ENCODE assay signal across 11 cellular contexts in the genomic region with DNA sequence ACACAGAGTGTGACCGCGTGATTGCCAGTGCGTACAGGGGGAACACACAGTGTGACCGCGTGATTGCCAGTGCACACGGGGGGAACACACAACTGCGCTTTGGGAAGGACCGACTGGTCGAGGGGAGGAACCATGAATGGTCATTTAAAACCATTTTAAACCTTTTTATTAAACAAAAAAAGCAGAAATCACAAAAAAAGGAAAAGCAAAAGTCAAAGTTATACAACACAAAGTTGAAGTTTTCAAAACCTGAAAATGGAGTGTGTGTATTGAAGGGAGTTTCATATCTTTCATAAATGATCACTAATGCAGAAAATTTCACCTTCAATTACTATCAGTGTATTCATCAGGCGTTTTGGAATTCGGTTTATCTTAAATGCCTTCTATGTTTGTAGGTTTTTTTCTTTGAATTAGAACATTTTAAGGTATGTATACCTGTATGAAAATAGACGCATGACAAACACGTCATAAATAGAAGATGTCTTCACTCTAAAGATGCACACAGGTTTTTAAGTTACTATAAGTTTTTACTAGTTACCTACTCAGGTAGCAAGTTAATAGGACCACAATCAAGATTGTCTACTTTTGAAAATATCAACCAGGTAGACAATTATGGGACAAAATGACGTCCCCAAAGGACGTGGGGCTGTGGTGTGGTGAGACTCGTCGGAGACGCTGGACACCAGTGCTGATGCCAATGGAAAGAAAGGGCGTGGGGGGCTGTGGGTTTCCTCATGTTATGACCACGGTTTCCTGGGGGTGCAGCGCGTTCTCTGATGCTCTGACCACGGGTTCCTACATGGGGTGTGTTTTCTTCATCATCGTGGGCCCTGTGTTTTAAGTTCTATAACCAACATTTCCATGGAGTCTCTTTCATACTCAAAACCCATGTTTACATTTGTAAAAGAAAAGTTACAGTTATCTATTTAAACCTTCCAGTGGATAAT.
DNase-seq lines count a peak whose midpoint lies in the region; ATAC-seq and TF ChIP-seq lines count a peak whose summit lies in the region.
"Had no signal": no experiment of that assay in that cellular context is flagged by ENCODE, and none has a peak within 500 bp of the region (broad histone marks: within the 10 kb centered on the region; RNA-seq: fewer than 3 reads in every experiment).

No MANE protein-coding gene starts in this region.

- no peaks in the 10 kb centered on the region for H3K4me1 ChIP-seq in CD4-positive, CD25-positive, alpha-beta regulatory T cell (ENCODE audit: control insufficient read depth, insufficient read depth, low read length, poor library complexity, severe bottlenecking)
- peaks cover 12% of the 10 kb centered on the region for H3K4me1 ChIP-seq in Loucy (ENCODE audit: insufficient read depth, low read length, poor library complexity, severe bottlenecking)
- H3K4me1 ChIP-seq: neural progenitor cell had no signal

- H4K20me1 ChIP-seq in Loucy (ENCODE audit: insufficient read depth, low read length, poor library complexity, severe bottlenecking): no peaks in the 10 kb centered on the region

- H3K36me3 ChIP-seq in CD4-positive, CD25-positive, alpha-beta regulatory T cell (ENCODE audit: control insufficient read depth, insufficient read depth, low read length): no peaks in the 10 kb centered on the region
- H3K36me3 ChIP-seq in Loucy (ENCODE audit: insufficient read depth, low read length): no peaks in the 10 kb centered on the region
- H3K36me3 ChIP-seq: neural progenitor cell had no signal

- H3K4me3 Mint-ChIP-seq in CD4-positive, CD25-positive, alpha-beta regulatory T cell: no peak overlapping the region
- no peak overlapping the region for H3K4me3 Mint-ChIP-seq in activated naive CD8-positive, alpha-beta T cell treated with anti-CD3 and anti-CD28 coated beads for 36 hours
- no peak overlapping the region for H3K4me3 Mint-ChIP-seq in naive B cell
- H3K4me3 Mint-ChIP-seq: neural progenitor cell had no signal

- peaks cover 0 to 4% of the 10 kb centered on the region in 2 experiments for H3K9me3 ChIP-seq in CD4-positive, CD25-positive, alpha-beta regulatory T cell (ENCODE audit: control insufficient read depth in 2 of 2, low read length in 2 of 2)
- H3K9me3 ChIP-seq in Loucy (ENCODE audit: insufficient read depth, low read depth, low read length): no peaks in the 10 kb centered on the region

- ATAC-seq in CD4-positive, CD25-positive, alpha-beta regulatory T cell (ENCODE audit: low read depth in 2 of 2): no peak
- peak; percentile 35 to 54 for ATAC-seq in naive B cell (ENCODE audit: low read depth in 2 of 2)
- ATAC-seq in HG03039 (IDR thresholded peaks at IDR 0.05; ENCODE audit: unreplicated experiment): no peak
- no peak for ATAC-seq in HG03342 (IDR thresholded peaks at IDR 0.05; ENCODE audit: unreplicated experiment)

- peaks cover 0 to 6% (median 0%) of the 10 kb centered on the region in 7 donors for H3K9me3 Mint-ChIP-seq in CD4-positive, CD25-positive, alpha-beta regulatory T cell
- H3K9me3 Mint-ChIP-seq in activated naive CD8-positive, alpha-beta T cell treated with anti-CD3 and anti-CD28 coated beads for 36 hours: no peaks in the 10 kb centered on the region
- H3K9me3 Mint-ChIP-seq in naive B cell: peaks cover 0 to 1% (median 0%) of the 10 kb centered on the region in 7 donors

- no peaks in the 10 kb centered on the region for H3K36me3 Mint-ChIP-seq in CD4-positive, CD25-positive, alpha-beta regulatory T cell
- no peaks in the 10 kb centered on the region for H3K36me3 Mint-ChIP-seq in activated naive CD8-positive, alpha-beta T cell treated with anti-CD3 and anti-CD28 coated beads for 36 hours
- H3K36me3 Mint-ChIP-seq in naive B cell: no peaks in the 10 kb centered on the region
- H3K36me3 Mint-ChIP-seq: neural progenitor cell had no signal

- H3K27me3 Mint-ChIP-seq in CD4-positive, CD25-positive, alpha-beta regulatory T cell: no peaks in the 10 kb centered on the region
- H3K27me3 Mint-ChIP-seq in activated naive CD8-positive, alpha-beta T cell treated with anti-CD3 and anti-CD28 coated beads for 36 hours: no peaks in the 10 kb centered on the region
- H3K27me3 Mint-ChIP-seq in naive B cell: no peaks in the 10 kb centered on the region

- peak overlapping the region in 2 of 3 donors; percentile 23 to 24 for H3K27ac Mint-ChIP-seq in CD4-positive, CD25-positive, alpha-beta regulatory T cell
- peak overlapping the region; percentile 42 for H3K27ac Mint-ChIP-seq in activated naive CD8-positive, alpha-beta T cell treated with anti-CD3 and anti-CD28 coated beads for 36 hours
- peak overlapping the region; percentile 46 to 93 (median 77) for H3K27ac Mint-ChIP-seq in naive B cell
- H3K27ac Mint-ChIP-seq: neural progenitor cell had no signal

- H3K27me3 ChIP-seq in CD4-positive, CD25-positive, alpha-beta regulatory T cell (ENCODE audit: control insufficient read depth, insufficient read depth, low read length): no peaks in the 10 kb centered on the region
- H3K27me3 ChIP-seq in Loucy (ENCODE audit: insufficient read depth, low read length, poor library complexity, severe bottlenecking): no peaks in the 10 kb centered on the region
- H3K27me3 ChIP-seq: neural progenitor cell had no signal

- no peak overlapping the region for H3K27ac ChIP-seq in CD4-positive, CD25-positive, alpha-beta regulatory T cell (ENCODE audit: insufficient read depth, low read length, poor library complexity, severe bottlenecking)
- H3K27ac ChIP-seq: neural progenitor cell had no signal

- H3F3A ChIP-seq in Loucy (ENCODE audit: low read depth): peaks cover 21% of the 10 kb centered on the region

- no peaks in the 10 kb centered on the region for H3K9me2 ChIP-seq in Loucy (replicated peaks; ENCODE audit: low read depth, low read length)

- no peaks in the 10 kb centered on the region for H3K79me2 ChIP-seq in Loucy (ENCODE audit: insufficient read depth, low read length)

- DNase-seq in CD4-positive, CD25-positive, alpha-beta regulatory T cell: peak in 2 of 3 donors; percentile 14 to 23
- DNase-seq in activated naive CD8-positive, alpha-beta T cell treated with anti-CD3 and anti-CD28 coated beads for 36 hours: peak; percentile 36
- DNase-seq in naive B cell (peak; percentile 47), DMS153 treated with DMSO at 0.1 percent for 48 hours (lab: John Stamatoyannopoulos, UW; ENCODE audit: unreplicated experiment) (no peak), NCI-H524 treated with DMSO at 0.1 percent for 48 hours (lab: John Stamatoyannopoulos, UW) (no peak)
- DNase-seq: Kasumi-1, NCI-H82 had no signal

- H3K4me1 Mint-ChIP-seq in CD4-positive, CD25-positive, alpha-beta regulatory T cell: peaks cover 0 to 12% (median 5%) of the 10 kb centered on the region in 4 donors
- H3K4me1 Mint-ChIP-seq in activated naive CD8-positive, alpha-beta T cell treated with anti-CD3 and anti-CD28 coated beads for 36 hours: peaks cover 10% of the 10 kb centered on the region
- H3K4me1 Mint-ChIP-seq in naive B cell: peaks cover 4 to 18% (median 17%) of the 10 kb centered on the region in 3 donors
- H3K4me1 Mint-ChIP-seq: neural progenitor cell had no signal

- H3K4me3 ChIP-seq in CD4-positive, CD25-positive, alpha-beta regulatory T cell (ENCODE audit: low read depth, low read length): no peak overlapping the region
- no peak overlapping the region for H3K4me3 ChIP-seq in Loucy (ENCODE audit: low read length, poor library complexity, severe bottlenecking)
- H3K4me3 ChIP-seq: neural progenitor cell had no signal

- no peak overlapping the region for H3K9ac ChIP-seq in Loucy (ENCODE audit: low read depth, low read length, poor library complexity, severe bottlenecking)
- H3K9ac ChIP-seq: neural progenitor cell had no signal

- peak overlapping the region; percentile 42 for H3K4me2 ChIP-seq in Loucy (ENCODE audit: low read depth, low read length, poor library complexity, severe bottlenecking)
- H3K4me2 ChIP-seq: neural progenitor cell had no signal

- TF ChIP-seq CTCF in Loucy (conservative IDR thresholded peaks at IDR 0.05; ENCODE audit: low read length): no peak

- no peak overlapping the region for H2AFZ ChIP-seq in Loucy (ENCODE audit: low read length)
- H2AFZ ChIP-seq: neural progenitor cell had no signal

Comparison
In these comparisons a context has a peak if more than half of its experiments do, and no peak if none do; other contexts are left out.
1. ATAC-seq: peak in naive B cell (2 of 2); none in CD4-positive, CD25-positive, alpha-beta regulatory T cell (0 of 2), HG03039 (single experiment) and HG03342 (single experiment).
2. DNase-seq: peak in CD4-positive, CD25-positive, alpha-beta regulatory T cell (2 of 3), activated naive CD8-positive, alpha-beta T cell treated with anti-CD3 and anti-CD28 coated beads for 36 hours (single experiment) and naive B cell (single experiment); none in DMS153 treated with DMSO at 0.1 percent for 48 hours (single experiment) and NCI-H524 treated with DMSO at 0.1 percent for 48 hours (single experiment).
3. H3K27ac Mint-ChIP-seq: peak in every context shown above with its lines; median percentile 77 in naive B cell; 42 in activated naive CD8-positive, alpha-beta T cell treated with anti-CD3 and anti-CD28 coated beads for 36 hours; 24 in CD4-positive, CD25-positive, alpha-beta regulatory T cell.